19 cellular contexts compared by ENCODE assay signal in genomic region chr15:100891316-100892012, GRCh38. TPM values are rescaled to one million over a fixed set of nuclear protein-coding genes. Genes with fewer than 3 reads are reported as not detected.
DNase-seq lines count a peak whose midpoint lies in the region; ATAC-seq and TF ChIP-seq lines count a peak whose summit lies in the region.
"Had no signal": no experiment of that assay in that cellular context is flagged by ENCODE, and none has a peak within 500 bp of the region (broad histone marks: within the 10 kb centered on the region; RNA-seq: fewer than 3 reads in every experiment).

No MANE protein-coding gene starts in this region.

- H3K36me3 ChIP-seq in brain microvascular endothelial cell (replicated peaks) = no peaks in the 10 kb centered on the region
- no peaks in the 10 kb centered on the region for H3K36me3 ChIP-seq in prostate gland

- no peak for ATAC-seq in stimulated activated memory B cell treated with anti-CD40 and anti-IgM and Interleukin-4, amounts not matched to agents 10 μg/mL and 1 μg/mL and 100 μg/mL, for 72 hours
- ATAC-seq: activated naive CD8-positive, alpha-beta T cell treated with anti-CD3 and anti-CD28 coated beads, Interleukin-2, amount 50 U/mL, for 24 hours; natural killer cell had no signal

- intact Hi-C loops in prostate gland (cut with DNase I) = no loop called here

- no peak overlapping the region for H3K4me3 Mint-ChIP-seq in stimulated activated memory B cell treated with anti-CD40 and anti-IgM and Interleukin-4, amounts not matched to agents 10 μg/mL and 1 μg/mL and 100 μg/mL, for 72 hours
- H3K4me3 Mint-ChIP-seq: activated CD4-positive, alpha-beta T cell treated with anti-CD3 and anti-CD28 coated beads, Interleukin-2, amount 10 ng/mL, durations not matched to agents 24 days and 14 days; activated naive CD8-positive, alpha-beta T cell treated with anti-CD3 and anti-CD28 coated beads, Interleukin-2, amount 50 U/mL, for 24 hours; activated T-cell treated with anti-CD3 and anti-CD28 coated beads, Interleukin-2, amount 50 U/mL, for 24 hours; natural killer cell had no signal

- POLR2A ChIA-PET in GM10248 (lab: Yijun Ruan, JAX) = no interaction called here

- H3K27me3 ChIP-seq in brain microvascular endothelial cell (replicated peaks) = no peaks in the 10 kb centered on the region
- no peaks in the 10 kb centered on the region for H3K27me3 ChIP-seq in prostate gland (replicated peaks; ENCODE audit: insufficient read depth)

- peak; percentile 59 for DNase-seq in ELF-1 (ENCODE audit: low read depth, low spot score)
- DNase-seq in brain microvascular endothelial cell = peak; percentile 11
- peak; percentile 79 for DNase-seq in islet precursor cell
- no peak for DNase-seq in prostate gland (ENCODE audit: low spot score)
- DNase-seq in activated naive CD4-positive, alpha-beta T cell (lab: John Stamatoyannopoulos, UW) = no peak
- DNase-seq in GM10248 (ENCODE audit: extremely low spot score) = no peak
- no peak for DNase-seq in Kasumi-1 (lab: John Stamatoyannopoulos, UW)
- DNase-seq: activated CD4-positive, alpha-beta T cell treated with anti-CD3 and anti-CD28 coated beads, Interleukin-2, amount 10 ng/mL, durations not matched to agents 24 days and 14 days; activated naive CD8-positive, alpha-beta T cell treated with anti-CD3 and anti-CD28 coated beads, Interleukin-2, amount 50 U/mL, for 24 hours; activated T-cell treated with anti-CD3 and anti-CD28 coated beads, Interleukin-2, amount 50 U/mL, for 24 hours; cerebellar nuclear complex; DMS79 treated with DMSO at 0.1 percent for 48 hours; natural killer cell; NCI-H1930; NCI-H774; T-helper 2 cell had no signal

- H3K4me3 ChIP-seq in brain microvascular endothelial cell (ENCODE audit: low read depth, low read length) (no peak overlapping the region), prostate gland (no peak overlapping the region)
- H3K4me3 ChIP-seq: esophagus muscularis mucosa, hepatocyte had no signal

- 81% methylated on average over 21 of the region's 21 CpGs for WGBS in prostate gland

- H3K9me3 ChIP-seq in prostate gland = no peaks in the 10 kb centered on the region
- H3K9me3 ChIP-seq: esophagus muscularis mucosa had no signal

- CTCF ChIA-PET in GM10248 (lab: Yijun Ruan, JAX) = interaction anchor here (1.1 to 3.1 kb wide), 4 partner anchors 11 to 26 kb away, joined by 3 to 10 read pairs (median 4); no protein-coding TSS in a partner anchor

- no peaks in the 10 kb centered on the region for H3K9me3 Mint-ChIP-seq in stimulated activated memory B cell treated with anti-CD40 and anti-IgM and Interleukin-4, amounts not matched to agents 10 μg/mL and 1 μg/mL and 100 μg/mL, for 72 hours
- H3K9me3 Mint-ChIP-seq: activated CD4-positive, alpha-beta T cell treated with anti-CD3 and anti-CD28 coated beads, Interleukin-2, amount 10 ng/mL, durations not matched to agents 24 days and 14 days; activated naive CD8-positive, alpha-beta T cell treated with anti-CD3 and anti-CD28 coated beads, Interleukin-2, amount 50 U/mL, for 24 hours; activated T-cell treated with anti-CD3 and anti-CD28 coated beads, Interleukin-2, amount 50 U/mL, for 24 hours; natural killer cell had no signal

- in situ Hi-C loops in brain microvascular endothelial cell (cut with HindIII; ENCODE audit: low pct_ligation_motif_present, low sequenced_read_pairs) = no loop called here

- no peak for TF ChIP-seq POLR2A in prostate gland (IDR thresholded peaks at IDR 0.05)

- H3K27me3 Mint-ChIP-seq in stimulated activated memory B cell treated with anti-CD40 and anti-IgM and Interleukin-4, amounts not matched to agents 10 μg/mL and 1 μg/mL and 100 μg/mL, for 72 hours = peaks cover 73% of the 10 kb centered on the region

- H3K27ac Mint-ChIP-seq in stimulated activated memory B cell treated with anti-CD40 and anti-IgM and Interleukin-4, amounts not matched to agents 10 μg/mL and 1 μg/mL and 100 μg/mL, for 72 hours = no peak overlapping the region
- H3K27ac Mint-ChIP-seq: activated CD4-positive, alpha-beta T cell treated with anti-CD3 and anti-CD28 coated beads, Interleukin-2, amount 10 ng/mL, durations not matched to agents 24 days and 14 days; activated naive CD8-positive, alpha-beta T cell treated with anti-CD3 and anti-CD28 coated beads, Interleukin-2, amount 50 U/mL, for 24 hours; activated T-cell treated with anti-CD3 and anti-CD28 coated beads, Interleukin-2, amount 50 U/mL, for 24 hours; natural killer cell had no signal

- no peak overlapping the region for H3K27ac ChIP-seq in brain microvascular endothelial cell
- peak overlapping the region; percentile 80 to 98 for H3K27ac ChIP-seq in prostate gland
- H3K27ac ChIP-seq: hepatocyte had no signal

- H3K4me1 Mint-ChIP-seq in stimulated activated memory B cell treated with anti-CD40 and anti-IgM and Interleukin-4, amounts not matched to agents 10 μg/mL and 1 μg/mL and 100 μg/mL, for 72 hours = no peaks in the 10 kb centered on the region
- H3K4me1 Mint-ChIP-seq: activated CD4-positive, alpha-beta T cell treated with anti-CD3 and anti-CD28 coated beads, Interleukin-2, amount 10 ng/mL, durations not matched to agents 24 days and 14 days; natural killer cell had no signal

- H3K36me3 Mint-ChIP-seq in stimulated activated memory B cell treated with anti-CD40 and anti-IgM and Interleukin-4, amounts not matched to agents 10 μg/mL and 1 μg/mL and 100 μg/mL, for 72 hours = no peaks in the 10 kb centered on the region
- H3K36me3 Mint-ChIP-seq: natural killer cell had no signal

- peak; percentile 49 for TF ChIP-seq CTCF in brain microvascular endothelial cell (IDR thresholded peaks at IDR 0.05; ENCODE audit: low read depth, low read length, missing control alignments)
- no peak for TF ChIP-seq CTCF in prostate gland (IDR thresholded peaks at IDR 0.05)
- TF ChIP-seq CTCF in GM10248 (IDR thresholded peaks at IDR 0.05; ENCODE audit: control extremely low read depth, extremely low read depth, low read depth, missing control alignments) = no peak

- peaks cover 42% of the 10 kb centered on the region for H3K4me1 ChIP-seq in prostate gland (replicated peaks)

RNA-seq across cellular contexts. Expression of gene ALDH1A3, which starts 11.8 kb away (rescaled TPM):
- total RNA-seq in prostate gland = 100 to 1,000 TPM; 240 to 347 TPM
- total RNA-seq: activated CD4-positive, alpha-beta T cell treated with anti-CD3 and anti-CD28 coated beads, Interleukin-2, amount 10 ng/mL, durations not matched to agents 24 days and 14 days; natural killer cell had no signal

RNA-seq across cellular contexts. Expression of gene LRRK1, which starts 27.7 kb away (rescaled TPM):
- 10 to 100 TPM; 18.6 to 20.3 TPM for total RNA-seq in prostate gland

Comparison
In these comparisons a context has a peak if more than half of its experiments do, and no peak if none do; other contexts are left out.
1. DNase-seq: peak in ELF-1 (single experiment), brain microvascular endothelial cell (single experiment) and islet precursor cell (single experiment); none in prostate gland (single experiment), activated naive CD4-positive, alpha-beta T cell (0 of 4), GM10248 (single experiment) and Kasumi-1 (0 of 2).